Comparison of ENCODE assay signal across 1 cellular context in genomic region chr6:170452767-170453545, GRCh38.
TF ChIP-seq lines count a peak whose summit lies in the region.

No MANE protein-coding gene starts in this region.

TF ChIP-seq in HCT116, 20 proteins besides CTCF, POLR2A, EP300 and RAD21:
- TF ChIP-seq POLR2AphosphoS5 (IDR thresholded peaks at IDR 0.05; ENCODE audit: low read depth, low read length) (no peak), ZFX (IDR thresholded peaks at IDR 0.05) (no peak), SP1 (IDR thresholded peaks at IDR 0.05; ENCODE audit: low read depth) (no peak), ELF1 (IDR thresholded peaks at IDR 0.05; ENCODE audit: borderline replicate concordance, low read depth) (no peak), EZH2 (IDR thresholded peaks at IDR 0.05) (no peak), REST (IDR thresholded peaks at IDR 0.05; ENCODE audit: low read depth) (no peak), CEBPB (IDR thresholded peaks at IDR 0.05; ENCODE audit: low read depth) (no peak), FOSL1 (IDR thresholded peaks at IDR 0.05; ENCODE audit: low read depth) (no peak), EZH2phosphoT487 (IDR thresholded peaks at IDR 0.05; ENCODE audit: borderline replicate concordance) (no peak), SRF (IDR thresholded peaks at IDR 0.05; ENCODE audit: low read depth) (no peak)
